ENCODE assay signal across 14 cellular contexts in genomic region chr3:189871384-189871783, GRCh38.
DNase-seq lines count a peak whose midpoint lies in the region; ATAC-seq lines count a peak whose summit lies in the region.
"Had no signal": no experiment of that assay in that cellular context is flagged by ENCODE, and none has a peak within 500 bp of the region (broad histone marks: within the 10 kb centered on the region; RNA-seq: fewer than 3 reads in every experiment).

No MANE protein-coding gene starts in this region.

- H3K4me1 Mint-ChIP-seq in activated T-cell treated with anti-CD3 and anti-CD28 coated beads, Interleukin-2, amount 50 U/mL, for 72 hours (ENCODE audit: low read depth) = peaks cover 11% of the 10 kb centered on the region
- no peaks in the 10 kb centered on the region for H3K4me1 Mint-ChIP-seq in activated T-cell treated with anti-CD3 and anti-CD28 coated beads, Interleukin-2, amount 50 U/mL, for 24 hours (ENCODE audit: low read depth)
- H3K4me1 Mint-ChIP-seq: CD14-positive monocyte had no signal

- H3K27ac ChIP-seq in epithelial cell of prostate = peak overlapping the region; percentile 62
- H3K27ac ChIP-seq: 22Rv1 had no signal

- peaks cover 20% of the 10 kb centered on the region for H3K27me3 Mint-ChIP-seq in activated T-cell treated with anti-CD3 and anti-CD28 coated beads, Interleukin-2, amount 50 U/mL, for 72 hours (ENCODE audit: low read depth)
- H3K27me3 Mint-ChIP-seq in activated T-cell treated with anti-CD3 and anti-CD28 coated beads, Interleukin-2, amount 50 U/mL, for 24 hours = peaks cover 11% of the 10 kb centered on the region
- H3K27me3 Mint-ChIP-seq: IgD-negative memory B cell had no signal

- no peak overlapping the region for H3K4me3 Mint-ChIP-seq in activated T-cell treated with anti-CD3 and anti-CD28 coated beads, Interleukin-2, amount 50 U/mL, for 72 hours
- H3K4me3 Mint-ChIP-seq in activated T-cell treated with anti-CD3 and anti-CD28 coated beads, Interleukin-2, amount 50 U/mL, for 24 hours = no peak overlapping the region
- H3K4me3 Mint-ChIP-seq: CD14-positive monocyte; CD8-positive, alpha-beta T cell; IgD-negative memory B cell had no signal

- H3K27ac Mint-ChIP-seq in activated T-cell treated with anti-CD3 and anti-CD28 coated beads, Interleukin-2, amount 50 U/mL, for 72 hours = no peak overlapping the region
- no peak overlapping the region for H3K27ac Mint-ChIP-seq in activated T-cell treated with anti-CD3 and anti-CD28 coated beads, Interleukin-2, amount 50 U/mL, for 24 hours
- H3K27ac Mint-ChIP-seq: CD14-positive monocyte; CD8-positive, alpha-beta T cell; IgD-negative memory B cell had no signal

- H3K36me3 Mint-ChIP-seq in activated T-cell treated with anti-CD3 and anti-CD28 coated beads, Interleukin-2, amount 50 U/mL, for 72 hours (ENCODE audit: insufficient read depth in 2 of 2) = no peaks in the 10 kb centered on the region
- H3K36me3 Mint-ChIP-seq in activated T-cell treated with anti-CD3 and anti-CD28 coated beads, Interleukin-2, amount 50 U/mL, for 24 hours (ENCODE audit: low read depth) = no peaks in the 10 kb centered on the region
- H3K36me3 Mint-ChIP-seq: CD14-positive monocyte; CD8-positive, alpha-beta T cell had no signal

- H3K9me3 Mint-ChIP-seq in activated T-cell treated with anti-CD3 and anti-CD28 coated beads, Interleukin-2, amount 50 U/mL, for 72 hours = peaks cover 0 to 2% of the 10 kb centered on the region in 2 donors
- H3K9me3 Mint-ChIP-seq in activated T-cell treated with anti-CD3 and anti-CD28 coated beads, Interleukin-2, amount 50 U/mL, for 24 hours = no peaks in the 10 kb centered on the region
- H3K9me3 Mint-ChIP-seq: CD8-positive, alpha-beta T cell had no signal

- peak; percentile 49 to 65 for ATAC-seq in activated T-cell treated with anti-CD3 and anti-CD28 coated beads, Interleukin-2, amount 50 U/mL, for 72 hours (replicated peaks in 1 of 2)
- no peak for ATAC-seq in HG03196 (IDR thresholded peaks at IDR 0.05; ENCODE audit: unreplicated experiment)
- no peak for ATAC-seq in HG03457 (IDR thresholded peaks at IDR 0.05; ENCODE audit: unreplicated experiment)
- ATAC-seq: CD8-positive, alpha-beta T cell had no signal

- DNase-seq in NCI-H2171 treated with DMSO at 0.1 percent for 48 hours (lab: John Stamatoyannopoulos, UW) = peak; percentile 20
- no peak for DNase-seq in NCI-H2171 (lab: John Stamatoyannopoulos, UW)
- no peak for DNase-seq in activated T-cell treated with anti-CD3 and anti-CD28 coated beads, Interleukin-2, amount 50 U/mL, for 72 hours
- DNase-seq in activated T-cell treated with anti-CD3 and anti-CD28 coated beads, Interleukin-2, amount 50 U/mL, for 24 hours = no peak
- no peak for DNase-seq in epithelial cell of prostate (ENCODE audit: low read depth, low spot score)
- DNase-seq: CD8-positive, alpha-beta T cell; COR-L47; DMS153; GF-D8 had no signal

Comparison
In these comparisons a context has a peak if more than half of its experiments do, and no peak if none do; other contexts are left out.
1. ATAC-seq: peak in activated T-cell treated with anti-CD3 and anti-CD28 coated beads, Interleukin-2, amount 50 U/mL, for 72 hours (2 of 2); none in HG03196 (single experiment) and HG03457 (single experiment).